ENCODE assay signal across 24 cellular contexts in the genomic region with DNA sequence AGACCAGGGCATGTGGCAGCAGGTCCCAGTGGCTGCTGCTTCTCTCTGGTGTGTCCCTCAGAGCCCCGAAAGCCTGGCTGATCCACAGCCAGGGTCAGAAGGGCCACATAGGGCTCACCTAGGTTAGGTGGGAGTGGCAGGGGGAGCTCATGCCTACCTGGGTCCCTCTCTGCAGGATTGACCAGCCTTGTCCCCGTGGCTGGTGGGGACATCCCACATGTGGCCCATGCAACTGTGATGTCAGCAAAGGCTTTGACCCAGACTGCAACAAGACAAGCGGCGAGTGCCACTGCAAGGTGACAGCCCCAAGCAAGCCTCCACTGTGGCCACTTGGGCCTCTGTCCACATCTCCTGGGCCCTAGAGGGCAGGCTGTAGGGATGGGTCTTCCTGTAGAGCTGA. TPM values are rescaled to one million over a fixed set of nuclear protein-coding genes. Genes with fewer than 3 reads are reported as not detected.
"Had no signal": no experiment of that assay in that cellular context is flagged by ENCODE, and none has a peak within 500 bp of the region (broad histone marks: within the 10 kb centered on the region; RNA-seq: fewer than 3 reads in every experiment).

No MANE protein-coding gene starts in this region.

- H3K9ac ChIP-seq: KMS-11 had no signal

- H3K4me3 ChIP-seq: cardiac muscle cell had no signal

- H3K27ac ChIP-seq: brain microvascular endothelial cell, cardiac muscle cell, KMS-11 had no signal

- DNase-seq: activated CD4-positive, alpha-beta T cell treated with anti-CD3 and anti-CD28 coated beads for 4 hours; activated CD8-positive, alpha-beta T cell treated with anti-CD3 and anti-CD28 coated beads for 36 hours; activated effector memory CD4-positive, alpha-beta T cell treated with anti-CD3 and anti-CD28 coated beads, Interleukin-2, amount 50 U/mL, for 16 hours; activated naive CD4-positive, alpha-beta T cell treated with Interleukin-2 at 50 U/mL for 16 hours; activated naive CD8-positive, alpha-beta T cell treated with anti-CD3 and anti-CD28 coated beads, Interleukin-2, amount 50 U/mL, for 24 hours; activated T-cell treated with anti-CD3 and anti-CD28 coated beads, Interleukin-2, amount 50 U/mL, for 24 hours; amniotic stem cell; brain microvascular endothelial cell; cerebellar nuclear complex; NCI-H1092; NCI-H1417; NCI-H1930; NCI-H345; NCI-H510A; NCI-H526 treated with DMSO at 0.1 percent for 48 hours; NK-92 treated with Interleukin-12 subunit alpha and Interleukin-12 subunit beta, amount 100 ng/mL, for 24 hours; OCI-M1; RPMI8226; SHP77 had no signal

- ATAC-seq: activated CD4-positive, CD25-positive, alpha-beta regulatory T cell treated with anti-CD3 and anti-CD28 coated beads, Interleukin-2, amount 50 U/mL, for 24 hours; activated CD8-positive, alpha-beta T cell treated with anti-CD3 and anti-CD28 coated beads for 36 hours; activated naive CD4-positive, alpha-beta T cell treated with anti-CD3 and anti-CD28 coated beads, Interleukin-2, amount 50 U/mL, for 72 hours; activated naive CD8-positive, alpha-beta T cell treated with anti-CD3 and anti-CD28 coated beads, Interleukin-2, amount 50 U/mL, for 24 hours; Panc1 had no signal

- H3K27me3 ChIP-seq: brain microvascular endothelial cell, cardiac muscle cell had no signal

- H3K36me3 ChIP-seq: brain microvascular endothelial cell, cardiac muscle cell had no signal

RNA-seq across cellular contexts. Expression of a gene that starts 41.8 kb away (rescaled TPM):
- total RNA-seq: activated CD8-positive, alpha-beta T cell treated with anti-CD3 and anti-CD28 coated beads for 36 hours; activated naive CD4-positive, alpha-beta T cell treated with anti-CD3 and anti-CD28 coated beads, Interleukin-2, amount 50 U/mL, for 72 hours; cardiac muscle cell had no signal
- polyA plus RNA-seq: cardiac muscle cell had no signal
